ENCODE assay signal across 28 cellular contexts in the genomic region with DNA sequence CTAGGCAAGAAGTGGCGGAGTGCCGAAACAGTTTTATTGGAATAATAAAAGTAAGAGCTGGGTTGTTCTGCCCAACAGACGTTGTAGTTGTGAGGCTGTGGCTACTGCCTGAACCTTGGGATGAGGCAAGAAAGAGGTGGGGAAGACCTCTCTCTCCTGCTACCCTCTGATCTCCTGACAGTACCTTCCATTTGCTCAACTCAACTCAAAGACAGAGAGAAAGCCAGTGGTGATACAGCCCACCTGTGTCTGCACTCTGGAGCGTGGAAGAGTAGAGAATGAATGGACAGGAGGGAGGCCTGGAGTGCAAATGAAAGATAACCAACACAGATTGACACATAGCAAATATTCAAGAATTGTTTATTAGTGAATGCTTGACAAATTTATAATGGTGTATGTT.
"Had no signal": no experiment of that assay in that cellular context is flagged by ENCODE, and none has a peak within 500 bp of the region (broad histone marks: within the 10 kb centered on the region; RNA-seq: fewer than 3 reads in every experiment).

No MANE protein-coding gene starts in this region.

- H3K9me3 Mint-ChIP-seq: activated CD4-positive, alpha-beta T cell treated with anti-CD3 and anti-CD28 coated beads, Interleukin-2, amount 10 ng/mL, durations not matched to agents 7 days and 5 days; activated naive CD4-positive, alpha-beta T cell treated with anti-CD3 and anti-CD28 coated beads for 36 hours; activated naive CD8-positive, alpha-beta T cell treated with anti-CD3 and anti-CD28 coated beads for 36 hours; activated naive CD8-positive, alpha-beta T cell treated with anti-CD3 and anti-CD28 coated beads, Interleukin-2, amount 50 U/mL, for 24 hours; activated T-cell treated with anti-CD3 and anti-CD28 coated beads, Interleukin-2, amount 50 U/mL, for 24 hours; activated T-helper 17 cell treated with anti-CD3 and anti-CD28 coated beads, Interleukin-2, amount 50 U/mL, for 72 hours had no signal

- H3K27ac Mint-ChIP-seq: activated CD4-positive, alpha-beta T cell treated with anti-CD3 and anti-CD28 coated beads for 36 hours; activated CD4-positive, alpha-beta T cell treated with anti-CD3 and anti-CD28 coated beads, Interleukin-2, amount 10 ng/mL, durations not matched to agents 7 days and 5 days; activated naive CD4-positive, alpha-beta T cell treated with anti-CD3 and anti-CD28 coated beads for 36 hours; activated naive CD8-positive, alpha-beta T cell treated with anti-CD3 and anti-CD28 coated beads for 36 hours; activated naive CD8-positive, alpha-beta T cell treated with anti-CD3 and anti-CD28 coated beads, Interleukin-2, amount 50 U/mL, for 24 hours; activated T-cell treated with anti-CD3 and anti-CD28 coated beads, Interleukin-2, amount 50 U/mL, for 24 hours; activated T-helper 17 cell treated with anti-CD3 and anti-CD28 coated beads, Interleukin-2, amount 50 U/mL, for 72 hours had no signal

- DNase-seq: activated CD4-positive, alpha-beta T cell treated with anti-CD3 and anti-CD28 coated beads for 36 hours; activated CD4-positive, alpha-beta T cell treated with anti-CD3 and anti-CD28 coated beads, Interleukin-2, amount 10 ng/mL, durations not matched to agents 7 days and 5 days; activated CD4-positive, alpha-beta T cell treated with anti-CD3 and anti-CD28 coated beads, Interleukin-2, amount 50 U/mL, for 48 hours; activated CD4-positive, CD25-positive, alpha-beta regulatory T cell; activated CD4-positive, CD25-positive, alpha-beta regulatory T cell treated with anti-CD3 and anti-CD28 coated beads, Interleukin-2, amount 50 U/mL, for 72 hours; activated CD8-positive, alpha-beta memory T cell treated with anti-CD3 and anti-CD28 coated beads, Interleukin-2, amount 50 U/mL, for 4 hours; activated effector memory CD4-positive, alpha-beta T cell treated with Interleukin-2 at 50 U/mL for 16 hours; activated gamma-delta T cell treated with Interleukin-2 at 50 U/mL for 16 hours; activated naive CD4-positive, alpha-beta T cell treated with anti-CD3 and anti-CD28 coated beads for 36 hours; activated naive CD8-positive, alpha-beta T cell treated with anti-CD3 and anti-CD28 coated beads for 36 hours; activated naive CD8-positive, alpha-beta T cell treated with anti-CD3 and anti-CD28 coated beads, Interleukin-2, amount 50 U/mL, for 24 hours; activated T-cell treated with anti-CD3 and anti-CD28 coated beads, Interleukin-2, amount 50 U/mL, for 24 hours; adrenal gland; amygdala; aorta; body of pancreas; central memory CD4-positive, alpha-beta T cell; cerebellar nuclear complex; colonic mucosa; effector CD8-positive, alpha-beta T cell; esophagus squamous epithelium; foreskin melanocyte; T-helper 2 cell had no signal

- H3K4me1 Mint-ChIP-seq: activated CD4-positive, alpha-beta T cell treated with anti-CD3 and anti-CD28 coated beads for 36 hours; activated CD4-positive, alpha-beta T cell treated with anti-CD3 and anti-CD28 coated beads, Interleukin-2, amount 10 ng/mL, durations not matched to agents 7 days and 5 days; activated naive CD8-positive, alpha-beta T cell treated with anti-CD3 and anti-CD28 coated beads for 36 hours; activated naive CD8-positive, alpha-beta T cell treated with anti-CD3 and anti-CD28 coated beads, Interleukin-2, amount 50 U/mL, for 24 hours; activated T-helper 17 cell treated with anti-CD3 and anti-CD28 coated beads, Interleukin-2, amount 50 U/mL, for 72 hours had no signal

- H3K27ac ChIP-seq: adrenal gland, body of pancreas, cardiac muscle cell, colonic mucosa, epithelial cell of prostate, esophagus squamous epithelium, gastroesophageal sphincter, SK-N-MC had no signal

- H3K9me3 ChIP-seq: adrenal gland, body of pancreas, colonic mucosa, esophagus squamous epithelium, gastroesophageal sphincter had no signal

- H3K36me3 Mint-ChIP-seq: activated naive CD8-positive, alpha-beta T cell treated with anti-CD3 and anti-CD28 coated beads for 36 hours had no signal

- H3K27me3 Mint-ChIP-seq: activated CD4-positive, alpha-beta T cell treated with anti-CD3 and anti-CD28 coated beads for 36 hours; activated CD4-positive, alpha-beta T cell treated with anti-CD3 and anti-CD28 coated beads, Interleukin-2, amount 10 ng/mL, durations not matched to agents 7 days and 5 days; activated naive CD8-positive, alpha-beta T cell treated with anti-CD3 and anti-CD28 coated beads for 36 hours; activated naive CD8-positive, alpha-beta T cell treated with anti-CD3 and anti-CD28 coated beads, Interleukin-2, amount 50 U/mL, for 24 hours; activated T-helper 17 cell treated with anti-CD3 and anti-CD28 coated beads, Interleukin-2, amount 50 U/mL, for 72 hours had no signal

- H3K27me3 ChIP-seq: adrenal gland, body of pancreas, cardiac muscle cell, colonic mucosa, esophagus squamous epithelium, gastroesophageal sphincter had no signal

- H3K4me3 ChIP-seq: adrenal gland, body of pancreas, cardiac muscle cell, colonic mucosa, esophagus squamous epithelium, gastroesophageal sphincter, SK-N-MC had no signal

- H3K36me3 ChIP-seq: adrenal gland, cardiac muscle cell, colonic mucosa, esophagus squamous epithelium, gastroesophageal sphincter had no signal

- H3K4me1 ChIP-seq: adrenal gland, body of pancreas, colonic mucosa, esophagus squamous epithelium, gastroesophageal sphincter had no signal

- H3K4me3 Mint-ChIP-seq: activated CD4-positive, alpha-beta T cell treated with anti-CD3 and anti-CD28 coated beads for 36 hours; activated CD4-positive, alpha-beta T cell treated with anti-CD3 and anti-CD28 coated beads, Interleukin-2, amount 10 ng/mL, durations not matched to agents 7 days and 5 days; activated naive CD4-positive, alpha-beta T cell treated with anti-CD3 and anti-CD28 coated beads for 36 hours; activated naive CD8-positive, alpha-beta T cell treated with anti-CD3 and anti-CD28 coated beads for 36 hours; activated naive CD8-positive, alpha-beta T cell treated with anti-CD3 and anti-CD28 coated beads, Interleukin-2, amount 50 U/mL, for 24 hours; activated T-cell treated with anti-CD3 and anti-CD28 coated beads, Interleukin-2, amount 50 U/mL, for 24 hours; activated T-helper 17 cell treated with anti-CD3 and anti-CD28 coated beads, Interleukin-2, amount 50 U/mL, for 72 hours had no signal

- ATAC-seq: activated CD4-positive, alpha-beta T cell treated with anti-CD3 and anti-CD28 coated beads for 36 hours; activated naive CD8-positive, alpha-beta T cell treated with anti-CD3 and anti-CD28 coated beads, Interleukin-2, amount 50 U/mL, for 24 hours; activated T-helper 17 cell treated with anti-CD3 and anti-CD28 coated beads, Interleukin-2, amount 50 U/mL, for 72 hours; body of pancreas; gastroesophageal sphincter had no signal
